In the genomic region with DNA sequence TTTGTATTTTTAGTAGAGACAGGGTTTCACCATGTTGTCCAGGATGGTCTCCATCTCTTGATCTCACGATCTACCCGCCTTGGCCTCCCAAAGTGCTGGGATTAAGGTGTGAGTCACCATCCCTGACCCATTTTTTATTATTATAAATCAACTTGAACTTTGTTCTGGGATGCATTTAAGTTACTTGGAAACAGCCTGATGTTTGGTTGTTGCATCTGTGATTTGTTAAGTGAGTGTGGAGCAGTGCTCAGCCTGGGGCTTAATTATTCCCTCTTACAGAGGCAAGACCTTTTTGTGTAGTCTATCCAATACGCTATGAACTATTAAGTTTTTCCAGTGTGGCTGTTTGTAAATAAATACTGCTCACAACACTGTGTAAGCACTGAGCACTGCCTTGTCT, we compare ENCODE assay signal across 20 cellular contexts.
"Had no signal": no experiment of that assay in that cellular context is flagged by ENCODE, and none has a peak within 500 bp of the region (broad histone marks: within the 10 kb centered on the region; RNA-seq: fewer than 3 reads in every experiment).

No MANE protein-coding gene starts in this region.

- H3K4me1 ChIP-seq: ascending aorta, breast epithelium, esophagus squamous epithelium, gastroesophageal sphincter, parathyroid adenoma, suprapubic skin had no signal

- H3K9ac ChIP-seq: parathyroid adenoma had no signal

- DNase-seq: activated CD4-positive, alpha-beta T cell treated with anti-CD3 and anti-CD28 coated beads, Interleukin-2, amount 10 ng/mL, durations not matched to agents 7 days and 5 days; activated CD4-positive, CD25-positive, alpha-beta regulatory T cell; activated naive CD8-positive, alpha-beta T cell treated with anti-CD3 and anti-CD28 coated beads, Interleukin-2, amount 10 ng/mL, durations not matched to agents 7 days and 5 days; cerebellar nuclear complex; effector CD8-positive, alpha-beta T cell; esophagus squamous epithelium; naive thymus-derived CD4-positive, alpha-beta T cell; sigmoid colon; stimulated activated naive CD4-positive, alpha-beta T cell treated with Interleukin-2 at 50 U/mL for 16 hours; SW 1271 had no signal

- H3K36me3 ChIP-seq: ascending aorta, breast epithelium, neutrophil, sigmoid colon had no signal

- ATAC-seq: gastroesophageal sphincter; naive thymus-derived CD4-positive, alpha-beta T cell had no signal

- H3K27me3 ChIP-seq: ascending aorta, breast epithelium, esophagus squamous epithelium, gastroesophageal sphincter, neutrophil, sigmoid colon, suprapubic skin had no signal

- H3K9me3 ChIP-seq: ascending aorta, breast epithelium, esophagus squamous epithelium, gastroesophageal sphincter, neutrophil, sigmoid colon, suprapubic skin had no signal

- H3K4me3 ChIP-seq: ascending aorta, breast epithelium, esophagus squamous epithelium, gastroesophageal sphincter, lung, sigmoid colon, suprapubic skin had no signal

- FAIRE-seq: endothelial cell of umbilical vein, islet of Langerhans, TTC549 had no signal

- H2AFZ ChIP-seq: parathyroid adenoma had no signal

- H3K27ac ChIP-seq: ascending aorta, breast epithelium, esophagus squamous epithelium, gastroesophageal sphincter, neutrophil, parathyroid adenoma, sigmoid colon, suprapubic skin had no signal
